8 cellular contexts compared by ENCODE assay signal in genomic region chr10:87342704-87343258, GRCh38. TPM values are rescaled to one million over a fixed set of nuclear protein-coding genes. Genes with fewer than 3 reads are reported as not detected.
A peak's percentile ranks its signal among the peaks of the same experiment; 100 is the strongest.
DNase-seq lines count a peak whose midpoint lies in the region; ATAC-seq and TF ChIP-seq lines count a peak whose summit lies in the region.
"Not testable (repeated sequence)": the region's sequence is repeated elsewhere in the genome, so short reads cannot be mapped to it uniquely, and the experiment has no call there.

No MANE protein-coding gene starts in this region.

- H2AFZ ChIP-seq in DND-41 (ENCODE audit: low read depth, low read length), result not testable (repeated sequence)

- TF ChIP-seq CTCF in DND-41 (IDR thresholded peaks at IDR 0.05; ENCODE audit: borderline replicate concordance, extremely low read depth, low read length, poor library complexity, severe bottlenecking) (peak; percentile 38), natural killer cell (IDR thresholded peaks at IDR 0.05) (peak; percentile 60)

- H3K4me1 ChIP-seq in DND-41 (ENCODE audit: insufficient read depth, low read length), result peaks cover 10% of the 10 kb centered on the region; the same call in 1 of the 2 replicates

- H3K36me3 ChIP-seq in DND-41 (ENCODE audit: insufficient read depth, low read length), result not testable (repeated sequence)

- not testable (repeated sequence) for H3K4me2 ChIP-seq in DND-41 (ENCODE audit: insufficient read depth, low read length)

- peak; percentile 80 for ATAC-seq in DND-41 (ENCODE audit: insufficient read depth, low read depth)
- ATAC-seq in GM21737 (IDR thresholded peaks at IDR 0.05; ENCODE audit: unreplicated experiment), result peak; percentile 63
- ATAC-seq in natural killer cell, result peak; percentile 79 to 91 (median 81)

- peaks cover 18 to 26% of the 10 kb centered on the region in 2 donors for H3K4me1 Mint-ChIP-seq in natural killer cell

- H3K27me3 ChIP-seq in DND-41 (ENCODE audit: insufficient read depth, low read length, poor library complexity), result not testable (repeated sequence)

- H3K4me3 ChIP-seq in DND-41 (ENCODE audit: low read depth in 1 of 2, low read length in 2 of 2), result peak overlapping the region in 1 of 2 experiments; percentile 52; a peak in 2 of 4 replicates

- H3K79me2 ChIP-seq in DND-41 (ENCODE audit: insufficient read depth, low read length), result peaks cover 14% of the 10 kb centered on the region; the same call in 1 of the 2 replicates

- not testable (repeated sequence) for H3K9me3 ChIP-seq in DND-41 (ENCODE audit: insufficient read depth, low read length, severe bottlenecking)

- intact Hi-C loops in natural killer cell (cut with micrococcal nuclease), result not testable (repeated sequence)

- peak overlapping the region; percentile 81 to 88 for H3K27ac Mint-ChIP-seq in natural killer cell

- H3K9ac ChIP-seq in DND-41 (ENCODE audit: low read depth, low read length), result peak overlapping the region; percentile 53

- not testable (repeated sequence) for H3K27me3 Mint-ChIP-seq in natural killer cell (ENCODE audit: low read depth in 2 of 2)

- not testable (repeated sequence) for H3K36me3 Mint-ChIP-seq in natural killer cell

- H3K27ac ChIP-seq in DND-41 (ENCODE audit: low read length), result peak overlapping the region; percentile 36; the same call in 1 of the 2 replicates

- H4K20me1 ChIP-seq in DND-41 (ENCODE audit: insufficient read depth, low read length), result not testable (repeated sequence)

- not testable (repeated sequence) for H3K9me3 Mint-ChIP-seq in natural killer cell

- peak overlapping the region; percentile 82 for H3K4me3 Mint-ChIP-seq in natural killer cell

- DNase-seq in DND-41 (peak; percentile 75), KG1 (lab: John Stamatoyannopoulos, UW) (peak; percentile 51), RPMI8226 (peak; percentile 76), activated T-helper 1 cell treated with Interleukin-2 at 50 U/mL for 16 hours (ENCODE audit: low read depth) (peak; percentile 71), fibroblast of gingiva (ENCODE audit: low read depth) (peak; percentile 70), natural killer cell (peak; percentile 89)
- peak; percentile 62 for DNase-seq in stimulated activated CD8-positive, alpha-beta memory T cell treated with anti-CD3 and anti-CD28 coated beads, Interleukin-7, amount 100 ng/mL, for 24 hours (ENCODE audit: low read depth)

RNA-seq across cellular contexts. Expression of gene NUTM2D, which starts 14.8 kb away (rescaled TPM):
- 1 to 10 TPM; 3.1 to 5.2 (median 4.6) TPM for total RNA-seq in natural killer cell
